In the genomic region with DNA sequence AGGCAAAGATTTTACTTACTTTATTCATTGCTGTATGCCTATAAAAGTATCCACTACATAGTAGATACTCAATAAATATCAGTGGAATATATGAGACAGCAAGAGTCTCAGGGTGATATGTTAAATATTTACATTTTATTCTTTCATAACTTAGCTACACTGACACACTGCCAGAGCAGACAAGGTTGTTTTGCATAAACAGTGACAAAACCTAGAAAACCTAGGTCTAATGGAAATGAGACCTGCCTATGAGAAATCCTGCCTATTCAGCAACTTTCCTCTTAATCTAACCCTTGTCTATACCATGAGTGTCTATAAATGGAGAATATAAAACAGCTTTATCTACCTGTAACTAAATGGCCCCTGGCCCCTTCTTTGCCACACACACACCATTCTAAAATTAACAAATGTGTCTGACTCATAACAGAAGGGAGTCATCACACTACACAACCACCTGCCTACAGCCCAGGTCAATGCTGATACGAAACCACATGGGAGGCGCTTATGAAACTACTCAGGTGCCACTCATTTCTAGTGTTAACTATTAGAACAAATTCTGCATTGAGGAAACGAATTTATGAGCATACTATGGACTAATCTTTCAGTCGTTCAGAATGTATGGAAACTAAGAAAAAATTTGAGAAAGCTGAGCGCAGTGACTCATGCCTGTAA, we compare ENCODE assay signal across 9 cellular contexts.
DNase-seq lines count a peak whose midpoint lies in the region; ATAC-seq and TF ChIP-seq lines count a peak whose summit lies in the region.
"Had no signal": no experiment of that assay in that cellular context is flagged by ENCODE, and none has a peak within 500 bp of the region (broad histone marks: within the 10 kb centered on the region; RNA-seq: fewer than 3 reads in every experiment).

No MANE protein-coding gene starts in this region.

- ATAC-seq in GM19468 (IDR thresholded peaks at IDR 0.05; ENCODE audit: extremely low read depth, unreplicated experiment), result peak; percentile 94
- ATAC-seq in HG03342 (IDR thresholded peaks at IDR 0.05; ENCODE audit: unreplicated experiment), result peak; percentile 97
- peak; percentile 28 for ATAC-seq in central memory CD8-positive, alpha-beta T cell (replicated peaks; ENCODE audit: extremely low read depth, poor library complexity, severe bottlenecking)

- peaks cover 58% of the 10 kb centered on the region for H3K36me3 ChIP-seq in left ventricle myocardium inferior

- no peaks in the 10 kb centered on the region for H3K9me3 Mint-ChIP-seq in central memory CD8-positive, alpha-beta T cell

- peak overlapping the region; percentile 69 for H3K27ac Mint-ChIP-seq in central memory CD8-positive, alpha-beta T cell (ENCODE audit: low read depth)

- TF ChIP-seq CTCF in GM12864 (IDR thresholded peaks at IDR 0.05; ENCODE audit: low read depth, low read length, missing control alignments) (no peak), left ventricle myocardium inferior (IDR thresholded peaks at IDR 0.05; ENCODE audit: borderline replicate concordance) (no peak)

- no peak overlapping the region for H3K4me3 Mint-ChIP-seq in central memory CD8-positive, alpha-beta T cell

- H3K4me3 ChIP-seq in GM12864 (ENCODE audit: low read depth, low read length), result peak overlapping the region; percentile 35; the same call in 1 of the 2 replicates
- no peak overlapping the region for H3K4me3 ChIP-seq in left ventricle myocardium inferior

- H3K9me3 ChIP-seq in left ventricle myocardium inferior (replicated peaks), result no peaks in the 10 kb centered on the region

- no peaks in the 10 kb centered on the region for H3K27me3 Mint-ChIP-seq in central memory CD8-positive, alpha-beta T cell

- H3K4me1 ChIP-seq in left ventricle myocardium inferior, result peaks cover 3% of the 10 kb centered on the region

- H3K36me3 Mint-ChIP-seq in central memory CD8-positive, alpha-beta T cell (ENCODE audit: insufficient read depth), result peaks cover 34% of the 10 kb centered on the region

- H3K27ac ChIP-seq in left ventricle myocardium inferior (replicated peaks), result no peak overlapping the region

- no peaks in the 10 kb centered on the region for H3K27me3 ChIP-seq in left ventricle myocardium inferior (ENCODE audit: low read depth)

- peak; percentile 84 for DNase-seq in GM12864 (ENCODE audit: low read depth)
- no peak for DNase-seq in central memory CD8-positive, alpha-beta T cell (ENCODE audit: low spot score in 2 of 2)
- DNase-seq in globus pallidus (ENCODE audit: low spot score), result no peak
- DNase-seq in left ventricle myocardium inferior, result no peak
- DNase-seq in NCI-H446 (lab: John Stamatoyannopoulos, UW), result no peak
- no peak for DNase-seq in H4 (ENCODE audit: low spot score)
- DNase-seq: NCI-H774 had no signal

- H3K4me1 Mint-ChIP-seq in central memory CD8-positive, alpha-beta T cell, result peaks cover 4% of the 10 kb centered on the region

- intact Hi-C loops in left ventricle myocardium inferior (cut with micrococcal nuclease), result no loop called here

Comparison
In these comparisons a context has a peak if more than half of its experiments do, and no peak if none do; other contexts are left out.
1. ATAC-seq: peak in every context shown above with its lines; median percentile 97 in HG03342; 94 in GM19468; 28 in central memory CD8-positive, alpha-beta T cell.